ENCODE assay signal across 21 cellular contexts in genomic region chr1:230494514-230494913, GRCh38.
"Had no signal": no experiment of that assay in that cellular context is flagged by ENCODE, and none has a peak within 500 bp of the region (broad histone marks: within the 10 kb centered on the region; RNA-seq: fewer than 3 reads in every experiment).

No MANE protein-coding gene starts in this region.

- H3K9ac ChIP-seq: KMS-11 had no signal

- H3K36me3 ChIP-seq: SJSA1 had no signal

- H3K4me3 ChIP-seq: SJSA1, SK-N-MC had no signal

- H3K27me3 ChIP-seq: SJSA1 had no signal

- ATAC-seq: HepG2 had no signal

- FAIRE-seq: HepG2, RCC 7860 had no signal

- DNase-seq: IMR-90, Kasumi-1, MV-4-11, NCI-H1048, NCI-H1105, NCI-H1436 treated with DMSO at 0.1 percent for 48 hours, NCI-H1694, NCI-H187 treated with DMSO at 0.1 percent for 48 hours, NCI-H2029 treated with DMSO at 0.1 percent for 48 hours, NCI-H2171 treated with DMSO at 0.1 percent for 48 hours, NCI-H446 treated with DMSO at 0.1 percent for 48 hours, NCI-H510A treated with DMSO at 0.1 percent for 48 hours, NCI-H526, Right ventricle myocardium superior, RPMI8226, SIG-M5 had no signal

- H3K4me1 ChIP-seq: SJSA1 had no signal

- H3K27ac ChIP-seq: SJSA1, SK-N-MC had no signal
